In the genomic region with DNA sequence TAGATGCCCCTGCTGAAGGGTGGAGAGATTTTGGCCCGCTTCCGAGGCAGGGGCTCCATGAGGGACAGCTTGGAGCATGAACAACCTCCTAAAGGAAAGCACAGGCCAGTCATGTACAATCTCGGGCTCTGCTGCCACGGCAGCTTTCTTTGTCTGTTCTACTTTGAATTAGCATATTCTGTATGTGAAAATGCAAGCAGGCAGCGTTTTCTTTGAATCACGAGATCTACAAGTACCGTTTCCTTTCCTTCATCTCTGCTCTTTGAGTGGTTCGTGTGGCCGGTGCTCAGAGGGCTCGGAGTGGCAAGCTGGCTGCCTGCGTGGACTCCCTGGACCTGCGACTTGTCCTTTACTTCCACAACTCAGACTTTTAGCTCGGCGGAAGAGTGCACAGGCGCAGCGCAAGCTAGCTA, we compare ENCODE assay signal across 21 cellular contexts. TPM values are rescaled to one million over a fixed set of nuclear protein-coding genes. Genes with fewer than 3 reads are reported as not detected.
DNase-seq lines count a peak whose midpoint lies in the region; ATAC-seq and TF ChIP-seq lines count a peak whose summit lies in the region.
"Had no signal": no experiment of that assay in that cellular context is flagged by ENCODE, and none has a peak within 500 bp of the region (broad histone marks: within the 10 kb centered on the region; RNA-seq: fewer than 3 reads in every experiment).

No MANE protein-coding gene starts in this region.

- no peak overlapping the region for H3K27ac Mint-ChIP-seq in endodermal cell
- H3K27ac Mint-ChIP-seq: stimulated activated naive CD8-positive, alpha-beta T cell treated with anti-CD3 and anti-CD28 coated beads, Interleukin-15, Interleukin-2, amounts not matched to agents 100 ng/mL and 50 ng/mL, for 24 hours had no signal

- H2BK15ac ChIP-seq in neuronal stem cell (ENCODE audit: low read length) = no peak overlapping the region

- no peaks in the 10 kb centered on the region for H3K36me3 Mint-ChIP-seq in endodermal cell (ENCODE audit: low read depth)

- ATAC-seq in HG03196 (IDR thresholded peaks at IDR 0.05; ENCODE audit: unreplicated experiment) (no peak), HG03457 (IDR thresholded peaks at IDR 0.05; ENCODE audit: unreplicated experiment) (no peak), HG02798 (IDR thresholded peaks at IDR 0.05; ENCODE audit: poor library complexity, unreplicated experiment) (no peak)
- ATAC-seq: pancreas had no signal

- no peak overlapping the region for H4K91ac ChIP-seq in neuronal stem cell (ENCODE audit: low read depth, low read length, poor library complexity)

- H3K14ac ChIP-seq in neuronal stem cell (ENCODE audit: low read length) = no peak overlapping the region

- no peak overlapping the region for H3K4ac ChIP-seq in neuronal stem cell (ENCODE audit: low read length)

- no peaks in the 10 kb centered on the region for H3K79me1 ChIP-seq in neuronal stem cell (ENCODE audit: low read depth, low read length)

- H4K8ac ChIP-seq in neuronal stem cell (ENCODE audit: low read depth, low read length) = no peak overlapping the region

- no peak overlapping the region for H2BK5ac ChIP-seq in neuronal stem cell (ENCODE audit: low read length)

- H3K36me3 ChIP-seq in right atrium auricular region = no peaks in the 10 kb centered on the region
- H3K36me3 ChIP-seq in endodermal cell (ENCODE audit: control insufficient read depth, insufficient read depth, low read length) = no peaks in the 10 kb centered on the region
- no peaks in the 10 kb centered on the region for H3K36me3 ChIP-seq in neuronal stem cell (replicated peaks in 1 of 2; ENCODE audit: control insufficient read depth in 2 of 2, insufficient read depth in 2 of 2, low read length in 2 of 2)
- H3K36me3 ChIP-seq: pancreas had no signal

- H3K4me3 ChIP-seq in right atrium auricular region (no peak overlapping the region), endodermal cell (ENCODE audit: low read length) (no peak overlapping the region), neuronal stem cell (ENCODE audit: low read length in 2 of 2) (peak overlapping the region in 1 of 2 donors; percentile 40)
- H3K4me3 ChIP-seq: lung, pancreas had no signal

- H3K4me2 ChIP-seq in neuronal stem cell (ENCODE audit: insufficient read depth, low read length, poor library complexity, severe bottlenecking) = no peak overlapping the region

- peak overlapping the region; percentile 61 for H2AFZ ChIP-seq in neuronal stem cell (ENCODE audit: low read length)

- DNase-seq in right atrium auricular region (ENCODE audit: low spot score) (peak; percentile 46), cardiac septum (ENCODE audit: low spot score) (no peak), endodermal cell (peak; percentile 36), neuronal stem cell (ENCODE audit: low spot score) (no peak), NOMO-1 treated with dmso at 0.1 percent for 144 hours (lab: John Stamatoyannopoulos, UW; ENCODE audit: unreplicated experiment) (no peak)
- DNase-seq: amniotic stem cell; DMS153; effector CD8-positive, alpha-beta T cell; hippocampal formation; NCI-H526; OCI-M1; pancreas; small intestine; stimulated activated CD4-positive, alpha-beta T cell treated with anti-CD3 and anti-CD28 coated beads, Interleukin-2, amount 100 ng/mL, for 48 hours; T-helper 2 cell had no signal

- H3K4me1 ChIP-seq in right atrium auricular region = no peaks in the 10 kb centered on the region
- H3K4me1 ChIP-seq in endodermal cell (ENCODE audit: control insufficient read depth, insufficient read depth, low read length) = no peaks in the 10 kb centered on the region
- H3K4me1 ChIP-seq in neuronal stem cell (ENCODE audit: control insufficient read depth in 2 of 2, insufficient read depth in 1 of 2, low read depth in 1 of 2, low read length in 2 of 2) = no peaks in the 10 kb centered on the region
- H3K4me1 ChIP-seq: pancreas had no signal

- H2AK5ac ChIP-seq in neuronal stem cell (ENCODE audit: low read depth, low read length) = no peak overlapping the region

- H3K27me3 ChIP-seq in right atrium auricular region (peaks cover 0 to 2% of the 10 kb centered on the region in 2 donors), endodermal cell (ENCODE audit: control insufficient read depth, insufficient read depth, low read length, poor library complexity, severe bottlenecking) (peaks cover 41% of the 10 kb centered on the region), neuronal stem cell (ENCODE audit: control insufficient read depth in 3 of 3, insufficient read depth in 3 of 3, low read depth in 1 of 3, low read length in 3 of 3) (peaks cover 1 to 50% (median 17%) of the 10 kb centered on the region in 3 experiments)

- intact Hi-C loops in cardiac septum (cut with DNase I) = no loop called here

- H3K4me3 Mint-ChIP-seq in endodermal cell = no peak overlapping the region
- H3K4me3 Mint-ChIP-seq: stimulated activated naive CD8-positive, alpha-beta T cell treated with anti-CD3 and anti-CD28 coated beads, Interleukin-15, Interleukin-2, amounts not matched to agents 100 ng/mL and 50 ng/mL, for 24 hours had no signal

- H3K9ac ChIP-seq in endodermal cell (ENCODE audit: extremely low read depth, low read length, poor library complexity, severe bottlenecking) (no peak overlapping the region), neuronal stem cell (ENCODE audit: low read depth, low read length, poor library complexity) (no peak overlapping the region)

- H3K9me3 Mint-ChIP-seq in endodermal cell = no peaks in the 10 kb centered on the region
- H3K9me3 Mint-ChIP-seq: stimulated activated naive CD8-positive, alpha-beta T cell treated with anti-CD3 and anti-CD28 coated beads, Interleukin-15, Interleukin-2, amounts not matched to agents 100 ng/mL and 50 ng/mL, for 24 hours had no signal

- peaks cover 30% of the 10 kb centered on the region for H3K27me3 Mint-ChIP-seq in endodermal cell (ENCODE audit: insufficient read depth)

- H3K18ac ChIP-seq in neuronal stem cell (ENCODE audit: low read length) = no peak overlapping the region

- TF ChIP-seq CTCF in right atrium auricular region (IDR thresholded peaks at IDR 0.05) (no peak), endodermal cell (conservative IDR thresholded peaks at IDR 0.05) (no peak)

- H3K9me3 ChIP-seq in right atrium auricular region (no peaks in the 10 kb centered on the region), endodermal cell (ENCODE audit: control insufficient read depth, low read length) (no peaks in the 10 kb centered on the region), neuronal stem cell (replicated peaks in 1 of 2; ENCODE audit: control insufficient read depth in 2 of 2, insufficient read depth in 1 of 2, low read depth in 1 of 2, low read length in 2 of 2) (no peaks in the 10 kb centered on the region)
- H3K9me3 ChIP-seq: pancreas had no signal

- no peak overlapping the region for H2BK12ac ChIP-seq in neuronal stem cell (ENCODE audit: low read length)

- 88 to 89% methylated on average over 16 of the region's 16 CpGs for WGBS in endodermal cell (ENCODE audit: insufficient coverage in 1 of 2, insufficient read length in 1 of 2), 2 experiments
- no CpG with 5 or more reads among the region's 16 CpGs for WGBS in neuronal stem cell (ENCODE audit: extremely low coverage in 2 of 2, insufficient read length in 2 of 2, insufficient replicate concordance in 1 of 2), 2 donors

- H3K27ac ChIP-seq in right atrium auricular region (no peak overlapping the region), endodermal cell (ENCODE audit: low read depth, low read length) (no peak overlapping the region), neuronal stem cell (replicated peaks; ENCODE audit: low read length) (no peak overlapping the region)
- H3K27ac ChIP-seq: pancreas, VCaP had no signal

- H2BK120ac ChIP-seq in neuronal stem cell (ENCODE audit: low read depth, low read length) = no peak overlapping the region

- no peaks in the 10 kb centered on the region for H3K4me1 Mint-ChIP-seq in endodermal cell

- H3K23ac ChIP-seq in neuronal stem cell (ENCODE audit: low read depth, low read length, poor library complexity) = no peak overlapping the region

RNA-seq across cellular contexts. Expression of gene TWIST2, which starts 6.8 kb away (rescaled TPM):
- total RNA-seq in right atrium auricular region (10 to 100 TPM in 1 of 2 donors, 1 to 10 TPM in 1; 6.2 to 26.1 TPM), cardiac septum (0.83 TPM), endodermal cell (1 to 10 TPM in 1 of 2 donors, not detected in 1; 1.9 TPM)
- 1.3 TPM for polyA plus RNA-seq in endodermal cell (2013, experiment 1 of 2)
- 0.83 TPM for polyA plus RNA-seq in endodermal cell (2013, experiment 2 of 2)
- 2.1 TPM for polyA plus RNA-seq in neuronal stem cell (2013, experiment 1 of 2)
- 2.4 TPM for polyA plus RNA-seq in neuronal stem cell (2013, experiment 2 of 2)

Comparison
In these comparisons a context has a peak if more than half of its experiments do, and no peak if none do; other contexts are left out.
1. DNase-seq: peak in right atrium auricular region (single experiment) and endodermal cell (single experiment); none in cardiac septum (single experiment), neuronal stem cell (single experiment) and NOMO-1 treated with dmso at 0.1 percent for 144 hours (single experiment).